In the genomic region with DNA sequence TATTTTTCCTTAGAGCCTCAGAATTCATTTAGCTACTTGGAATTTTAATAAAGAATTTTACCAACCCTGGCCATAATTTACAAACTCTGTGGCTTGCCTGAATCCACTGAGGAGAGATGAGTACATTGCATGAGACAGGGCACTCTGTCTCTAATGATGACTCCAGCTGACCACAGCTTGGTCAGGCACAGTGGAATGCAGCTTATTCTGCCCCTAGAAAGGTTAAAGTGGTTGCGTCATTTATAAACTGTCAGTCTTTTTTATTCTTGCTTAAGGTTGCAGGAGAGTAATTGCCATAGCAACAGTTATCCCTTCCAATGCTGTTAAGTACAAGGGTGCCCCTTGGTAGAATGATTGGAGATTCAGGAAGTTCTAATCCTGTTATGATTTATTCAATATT, we compare ENCODE assay signal across 12 cellular contexts. TPM values are rescaled to one million over a fixed set of nuclear protein-coding genes. Genes with fewer than 3 reads are reported as not detected.
DNase-seq lines count a peak whose midpoint lies in the region; ATAC-seq, FAIRE-seq and TF ChIP-seq lines count a peak whose summit lies in the region.
"Had no signal": no experiment of that assay in that cellular context is flagged by ENCODE, and none has a peak within 500 bp of the region (broad histone marks: within the 10 kb centered on the region; RNA-seq: fewer than 3 reads in every experiment).

No MANE protein-coding gene starts in this region.

- H3K36me3 ChIP-seq in astrocyte (ENCODE audit: insufficient read depth, low read length) (no peaks in the 10 kb centered on the region), left lung (no peaks in the 10 kb centered on the region)
- H3K36me3 ChIP-seq: gastrocnemius medialis had no signal

- H3K4me1 Mint-ChIP-seq in astrocyte (ENCODE audit: low read depth, unreplicated experiment) (peaks cover 22% of the 10 kb centered on the region), H9 (no peaks in the 10 kb centered on the region)
- H3K4me1 Mint-ChIP-seq: IgD-negative memory B cell had no signal

- peak; percentile 62 for ATAC-seq in left lung
- ATAC-seq: gastrocnemius medialis had no signal

- DNase-seq in AG20443 (ENCODE audit: low spot score): peak; percentile 91
- peak; percentile 72 for DNase-seq in HTR-8/SVneo (ENCODE audit: insufficient read length, low spot score)
- DNase-seq in astrocyte (ENCODE audit: low read depth): peak; percentile 97
- no peak for DNase-seq in left lung
- DNase-seq in H9: no peak
- DNase-seq in NCI-H1417 (lab: John Stamatoyannopoulos, UW): no peak
- DNase-seq in NCI-H82 (lab: John Stamatoyannopoulos, UW): no peak
- no peak for DNase-seq in NCI-H510A (lab: John Stamatoyannopoulos, UW)
- DNase-seq: gastrocnemius medialis, NCI-H748 treated with DMSO at 0.1 percent for 48 hours had no signal

- H3K4me2 ChIP-seq in astrocyte (ENCODE audit: low read length) (peak overlapping the region; percentile 54), H9 (ENCODE audit: insufficient read depth, insufficient read length, low read length) (no peak overlapping the region)

- H3K27ac ChIP-seq in astrocyte (ENCODE audit: low read depth, low read length) (peak overlapping the region; percentile 61), left lung (peak overlapping the region in 1 of 2 donors; percentile 51), H9 (ENCODE audit: insufficient read length, low read depth, low read length) (no peak overlapping the region)
- H3K27ac ChIP-seq: gastrocnemius medialis had no signal

- no peak overlapping the region for H3K56ac ChIP-seq in H9 (ENCODE audit: insufficient read length, low read depth, low read length)

- no peak overlapping the region for H3K4me3 Mint-ChIP-seq in astrocyte (ENCODE audit: unreplicated experiment)
- H3K4me3 Mint-ChIP-seq in H9: no peak overlapping the region
- H3K4me3 Mint-ChIP-seq: brain, IgD-negative memory B cell had no signal

- H3K18ac ChIP-seq in H9 (ENCODE audit: insufficient read length, low read depth, low read length): no peak overlapping the region

- no peak overlapping the region for H4K91ac ChIP-seq in H9 (ENCODE audit: insufficient read length, low read depth, low read length)

- intact Hi-C loops in left lung (cut with DNase I): no loop called here

- no peak overlapping the region for H4K5ac ChIP-seq in H9 (ENCODE audit: insufficient read length, low read depth, low read length)

- no peak overlapping the region for H2AK5ac ChIP-seq in H9 (ENCODE audit: insufficient read length, low read length)

- H3T11ph ChIP-seq in H9 (ENCODE audit: low read length): no peak overlapping the region

- H3K4me1 ChIP-seq in astrocyte (ENCODE audit: insufficient read depth, low read length) (peaks cover 14% of the 10 kb centered on the region), left lung (peaks cover 0 to 7% of the 10 kb centered on the region in 2 donors), H9 (ENCODE audit: insufficient read depth, low read length) (no peaks in the 10 kb centered on the region)
- H3K4me1 ChIP-seq: gastrocnemius medialis had no signal

- FAIRE-seq in HTR-8/SVneo (lab: Jason Lieb, UNC) (peak; percentile 38), astrocyte (lab: Jason Lieb, UNC) (peak; percentile 97)

- WGBS in H9 (ENCODE audit: extremely low coverage, insufficient read length, low lambda C conversion rate): no CpG with 5 or more reads among the region's 1 CpG

- H2BK20ac ChIP-seq in H9 (ENCODE audit: low read depth, low read length, poor library complexity, severe bottlenecking): no peak overlapping the region

- no peaks in the 10 kb centered on the region for H3K27me3 ChIP-seq in astrocyte (ENCODE audit: insufficient read depth, low read length)
- no peaks in the 10 kb centered on the region for H3K27me3 ChIP-seq in left lung
- no peaks in the 10 kb centered on the region for H3K27me3 ChIP-seq in H9 (ENCODE audit: insufficient read depth, low read length)
- H3K27me3 ChIP-seq: gastrocnemius medialis had no signal

- H2BK5ac ChIP-seq in H9 (ENCODE audit: insufficient read length, low read length): no peak overlapping the region

- H3K9me3 Mint-ChIP-seq in astrocyte (ENCODE audit: unreplicated experiment) (no peaks in the 10 kb centered on the region), H9 (no peaks in the 10 kb centered on the region)
- H3K9me3 Mint-ChIP-seq: IgD-negative memory B cell had no signal

- H3K79me2 ChIP-seq in astrocyte (ENCODE audit: insufficient read depth, low read length) (no peaks in the 10 kb centered on the region), H9 (ENCODE audit: insufficient read depth, low read length) (no peaks in the 10 kb centered on the region)

- H4K20me1 ChIP-seq in astrocyte (ENCODE audit: insufficient read depth, low read length) (no peaks in the 10 kb centered on the region), H9 (ENCODE audit: control insufficient read depth, insufficient read depth, insufficient read length) (no peaks in the 10 kb centered on the region)

- no peak overlapping the region for H2BK12ac ChIP-seq in H9 (ENCODE audit: insufficient read length, low read depth, low read length)

- no peak overlapping the region for H3K14ac ChIP-seq in H9 (ENCODE audit: insufficient read depth, low read length)

- TF ChIP-seq CTCF in astrocyte (IDR thresholded peaks at IDR 0.05; ENCODE audit: insufficient read depth, low read depth, low read length): no peak
- TF ChIP-seq CTCF in left lung (IDR thresholded peaks at IDR 0.05): no peak
- TF ChIP-seq CTCF in H9 (conservative IDR thresholded peaks at IDR 0.05): no peak

- no peak overlapping the region for H3K23ac ChIP-seq in H9 (ENCODE audit: insufficient read length, low read depth, low read length)

- H3K9ac ChIP-seq in astrocyte (ENCODE audit: low read length): no peak overlapping the region
- no peak overlapping the region for H3K9ac ChIP-seq in H9 (ENCODE audit: extremely low read depth, insufficient read length, low read length)

- H2BK120ac ChIP-seq in H9 (ENCODE audit: low read depth, low read length, poor library complexity, severe bottlenecking): no peak overlapping the region

- no peaks in the 10 kb centered on the region for H3K36me3 Mint-ChIP-seq in astrocyte (ENCODE audit: low read depth, unreplicated experiment)
- no peaks in the 10 kb centered on the region for H3K36me3 Mint-ChIP-seq in H9 (ENCODE audit: insufficient read depth in 1 of 3, low read depth in 3 of 3)
- H3K36me3 Mint-ChIP-seq: brain, IgD-negative memory B cell had no signal

- no peak overlapping the region for H3K4ac ChIP-seq in H9 (ENCODE audit: low read depth, low read length)

- H3K79me1 ChIP-seq in H9 (ENCODE audit: insufficient read depth, low read depth, low read length, poor library complexity, severe bottlenecking): no peaks in the 10 kb centered on the region

- H2BK15ac ChIP-seq in H9 (ENCODE audit: low read depth, low read length): no peak overlapping the region

- H3K23me2 ChIP-seq in H9 (ENCODE audit: insufficient read length, low read depth, low read length, poor library complexity, severe bottlenecking): no peaks in the 10 kb centered on the region

- H2AFZ ChIP-seq in astrocyte (ENCODE audit: low read depth, low read length) (no peak overlapping the region), H9 (ENCODE audit: low read length) (no peak overlapping the region)

- H4K8ac ChIP-seq in H9 (replicated peaks; ENCODE audit: insufficient read length, low read depth, low read length): no peak overlapping the region

- no peaks in the 10 kb centered on the region for H3K27me3 Mint-ChIP-seq in astrocyte (ENCODE audit: low read depth, unreplicated experiment)
- no peaks in the 10 kb centered on the region for H3K27me3 Mint-ChIP-seq in H9 (ENCODE audit: low read depth)
- H3K27me3 Mint-ChIP-seq: brain had no signal

- H3K4me3 ChIP-seq in astrocyte (ENCODE audit: insufficient read depth, low read depth, low read length): no peak overlapping the region
- no peak overlapping the region for H3K4me3 ChIP-seq in left lung
- H3K4me3 ChIP-seq: gastrocnemius medialis had no signal

- H3K27ac Mint-ChIP-seq in astrocyte (ENCODE audit: unreplicated experiment) (peak overlapping the region; percentile 81), H9 (no peak overlapping the region)
- H3K27ac Mint-ChIP-seq: IgD-negative memory B cell had no signal

- H3K9me3 ChIP-seq in astrocyte (ENCODE audit: insufficient read depth, low read depth, low read length) (no peaks in the 10 kb centered on the region), left lung (no peaks in the 10 kb centered on the region), H9 (ENCODE audit: control insufficient read depth, low read depth, low read length) (no peaks in the 10 kb centered on the region)
- H3K9me3 ChIP-seq: gastrocnemius medialis had no signal

RNA-seq across cellular contexts. Expression of a gene that starts 28.3 kb away (rescaled TPM):
- 7.6 and 8.2 TPM in 2 replicates for total RNA-seq in astrocyte
- 10 to 100 TPM in 1 of 2 donors, 1 to 10 TPM in 1; 8.6 to 16.8 TPM for total RNA-seq in left lung
- 18.6 and 19.8 TPM in 2 replicates for total RNA-seq in H9 (2021)

Comparison
In these comparisons a context has a peak if more than half of its experiments do, and no peak if none do; other contexts are left out.
1. DNase-seq: peak in AG20443 (single experiment), HTR-8/SVneo (single experiment) and astrocyte (single experiment); none in left lung (0 of 2), H9 (single experiment), NCI-H1417 (0 of 3), NCI-H82 (single experiment) and NCI-H510A (single experiment).